ENCODE assay signal across 6 cellular contexts in genomic region chrX:126806784-126807183, GRCh38. TPM values are rescaled to one million over a fixed set of nuclear protein-coding genes. Genes with fewer than 3 reads are reported as not detected.
"Had no signal": no experiment of that assay in that cellular context is flagged by ENCODE, and none has a peak within 500 bp of the region (broad histone marks: within the 10 kb centered on the region; RNA-seq: fewer than 3 reads in every experiment).

No MANE protein-coding gene starts in this region.

RNA-seq across cellular contexts. Expression of gene PRR32, which starts 12.7 kb away (rescaled TPM):
- total RNA-seq: HepG2, HT-29, HT1080, IMR-90, K562 had no signal
- polyA plus RNA-seq: HepG2, IgD-negative memory B cell, IMR-90, K562 had no signal
